Comparison of ENCODE assay signal across 9 cellular contexts in the genomic region with DNA sequence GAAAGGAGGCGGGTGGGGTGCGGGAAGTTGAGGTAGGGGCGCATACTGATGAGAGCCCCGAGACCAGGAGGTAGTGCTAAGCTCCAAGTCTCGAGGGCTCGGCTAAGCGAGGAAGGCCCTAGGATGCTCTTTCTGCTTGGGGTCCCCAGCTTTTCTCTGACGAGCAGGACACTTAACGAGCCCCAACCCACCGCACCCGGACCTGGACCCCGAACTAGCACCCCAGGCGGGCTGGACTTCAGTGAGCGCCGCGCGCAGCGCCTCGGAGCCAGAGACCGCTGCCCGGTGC. TPM values are rescaled to one million over a fixed set of nuclear protein-coding genes. Genes with fewer than 3 reads are reported as not detected.
DNase-seq lines count a peak whose midpoint lies in the region; ATAC-seq and TF ChIP-seq lines count a peak whose summit lies in the region.
"Had no signal": no experiment of that assay in that cellular context is flagged by ENCODE, and none has a peak within 500 bp of the region (broad histone marks: within the 10 kb centered on the region; RNA-seq: fewer than 3 reads in every experiment).

No MANE protein-coding gene starts in this region.

- H3K27me3 ChIP-seq in thoracic aorta (replicated peaks; ENCODE audit: insufficient read depth), result peaks cover 17% of the 10 kb centered on the region

- H3K36me3 ChIP-seq in mesodermal cell (ENCODE audit: control insufficient read depth, insufficient read depth, low read length), result no peaks in the 10 kb centered on the region
- H3K36me3 ChIP-seq in thoracic aorta, result no peaks in the 10 kb centered on the region

- DNase-seq in HFF-Myc (ENCODE audit: extremely low read depth, low read depth) (no peak), thoracic aorta (ENCODE audit: low spot score) (no peak), COLO668 (lab: John Stamatoyannopoulos, UW; ENCODE audit: unreplicated experiment) (no peak)

- H3K9me3 ChIP-seq in mesodermal cell (ENCODE audit: control insufficient read depth, low read length) (no peaks in the 10 kb centered on the region), thoracic aorta (no peaks in the 10 kb centered on the region)

- H3K4me3 Mint-ChIP-seq in brain, result peak overlapping the region in 3 of 5 experiments; percentile 64 to 89 (median 78)
- H3K4me3 Mint-ChIP-seq: activated CD4-positive, alpha-beta T cell treated with anti-CD3 and anti-CD28 coated beads for 36 hours had no signal

- no peak for TF ChIP-seq CTCF in HFF-Myc (IDR thresholded peaks at IDR 0.05; ENCODE audit: low read depth, low read length, missing control alignments)
- no peak for TF ChIP-seq CTCF in brain (conservative IDR thresholded peaks at IDR 0.05)
- TF ChIP-seq CTCF in thoracic aorta (IDR thresholded peaks at IDR 0.05), result no peak

- H3K9me3 Mint-ChIP-seq in brain, result no peaks in the 10 kb centered on the region

- H3K4me3 ChIP-seq in HFF-Myc (replicated peaks; ENCODE audit: low read depth, low read length) (peak overlapping the region; percentile 29), mesodermal cell (ENCODE audit: extremely low read depth, insufficient read depth, low read length, poor library complexity, severe bottlenecking) (peak overlapping the region; percentile 50), thoracic aorta (peak overlapping the region; percentile 62)
- H3K4me3 ChIP-seq: SK-N-MC had no signal

- H3K27ac ChIP-seq in mesodermal cell (ENCODE audit: low read depth, low read length, severe bottlenecking) (no peak overlapping the region), thoracic aorta (no peak overlapping the region)
- H3K27ac ChIP-seq: SK-N-MC had no signal

- H3K36me3 Mint-ChIP-seq in brain, result no peaks in the 10 kb centered on the region

- H3K27ac Mint-ChIP-seq in brain, result peak overlapping the region in 1 of 5 experiments; percentile 41
- H3K27ac Mint-ChIP-seq: activated CD4-positive, alpha-beta T cell treated with anti-CD3 and anti-CD28 coated beads for 36 hours had no signal

- H3K4me1 ChIP-seq in mesodermal cell (ENCODE audit: control insufficient read depth, insufficient read depth, low read length, poor library complexity, severe bottlenecking), result peaks cover 11% of the 10 kb centered on the region
- H3K4me1 ChIP-seq in thoracic aorta (ENCODE audit: control insufficient read depth in 1 of 2, low read depth in 2 of 2), result peaks cover 31 to 41% of the 10 kb centered on the region in 2 donors

- peaks cover 81% of the 10 kb centered on the region for H3K4me1 Mint-ChIP-seq in brain

- WGBS in mesodermal cell (ENCODE audit: insufficient coverage in 2 of 2), 2 experiments, result 7 to 8% methylated on average over 20 to 21 of the region's 21 CpGs

- H3K27me3 Mint-ChIP-seq in brain, result peaks cover 95% of the 10 kb centered on the region

- ATAC-seq in thoracic aorta (ENCODE audit: insufficient number of reproducible peaks, low FRiP score, low read depth) (no peak), GM21723 (IDR thresholded peaks at IDR 0.05; ENCODE audit: unreplicated experiment) (no peak), GM19455 (IDR thresholded peaks at IDR 0.05; ENCODE audit: unreplicated experiment) (no peak)

RNA-seq across cellular contexts. Expression of a gene that starts 4.7 kb away (rescaled TPM):
- polyA plus RNA-seq in brain (ENCODE audit: insufficient read depth, low read depth, low replicate concordance), result 0.15 TPM
- 6.8 TPM for polyA plus RNA-seq in mesodermal cell (2013, experiment 1 of 2)
- 3.4 TPM for polyA plus RNA-seq in mesodermal cell (2013, experiment 2 of 2)
- not detected for total RNA-seq in thoracic aorta
- total RNA-seq: activated CD4-positive, alpha-beta T cell treated with anti-CD3 and anti-CD28 coated beads for 36 hours had no signal

RNA-seq across cellular contexts. Expression of a gene that starts 5.0 kb away (rescaled TPM):
- 1.1 TPM for polyA plus RNA-seq in brain (ENCODE audit: insufficient read depth, low read depth, low replicate concordance)
- 1.9 TPM for polyA plus RNA-seq in mesodermal cell (2013, experiment 1 of 2)
- 1.3 TPM for polyA plus RNA-seq in mesodermal cell (2013, experiment 2 of 2)
- 1 to 10 TPM in 1 of 2 donors, under 1 TPM in 1; 0.68 to 1.5 TPM for total RNA-seq in thoracic aorta

RNA-seq across cellular contexts. Expression of a gene that starts 18.7 kb away (rescaled TPM):
- polyA plus RNA-seq in brain (ENCODE audit: insufficient read depth, low read depth, low replicate concordance), result 49.2 TPM
- polyA plus RNA-seq in mesodermal cell (2013, experiment 1 of 2), result 49.4 TPM
- 48.8 TPM for polyA plus RNA-seq in mesodermal cell (2013, experiment 2 of 2)
- under 1 TPM; 0.27 to 0.99 TPM for total RNA-seq in thoracic aorta

RNA-seq across cellular contexts. Expression of a gene that starts 25.5 kb away (rescaled TPM):
- polyA plus RNA-seq in brain (ENCODE audit: insufficient read depth, low read depth, low replicate concordance), result 30.7 TPM
- 40.7 TPM for polyA plus RNA-seq in mesodermal cell (2013, experiment 1 of 2)
- 43.5 TPM for polyA plus RNA-seq in mesodermal cell (2013, experiment 2 of 2)
- total RNA-seq in thoracic aorta, result 10 to 100 TPM; 11.5 to 31.4 TPM

RNA-seq across cellular contexts. Expression of a gene that starts 46.8 kb away (rescaled TPM):
- polyA plus RNA-seq in brain (ENCODE audit: insufficient read depth, low read depth, low replicate concordance), result 166 TPM
- polyA plus RNA-seq in mesodermal cell (2013, experiment 1 of 2), result 17.1 TPM
- 20.9 TPM for polyA plus RNA-seq in mesodermal cell (2013, experiment 2 of 2)
- total RNA-seq in thoracic aorta, result 1 to 10 TPM in 1 of 2 donors, not detected in 1; 2.5 TPM
- total RNA-seq: activated CD4-positive, alpha-beta T cell treated with anti-CD3 and anti-CD28 coated beads for 36 hours had no signal
